In the genomic region with DNA sequence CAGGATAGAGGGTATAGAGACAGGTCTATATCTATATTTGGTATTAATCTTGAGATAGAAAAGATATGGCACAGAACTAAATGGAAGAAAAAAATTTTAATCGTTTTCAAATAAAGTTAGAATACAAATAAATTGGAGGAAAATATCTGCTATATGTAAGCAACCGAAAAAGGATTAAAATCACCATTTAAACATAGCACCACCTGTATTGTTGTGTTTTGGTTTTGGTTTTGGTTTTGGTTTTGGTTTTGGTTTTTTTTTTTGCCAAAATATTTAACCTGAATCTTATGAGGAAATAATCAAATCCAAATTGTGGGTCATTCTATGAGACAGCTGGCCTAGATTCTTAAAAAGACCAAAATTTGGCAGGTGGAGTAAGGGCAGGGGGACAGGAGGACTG, we compare ENCODE assay signal across 21 cellular contexts. TPM values are rescaled to one million over a fixed set of nuclear protein-coding genes. Genes with fewer than 3 reads are reported as not detected.
DNase-seq lines count a peak whose midpoint lies in the region; ATAC-seq and TF ChIP-seq lines count a peak whose summit lies in the region.
"Had no signal": no experiment of that assay in that cellular context is flagged by ENCODE, and none has a peak within 500 bp of the region (broad histone marks: within the 10 kb centered on the region; RNA-seq: fewer than 3 reads in every experiment).

No MANE protein-coding gene starts in this region.

- H3K27ac ChIP-seq in ACC112 (ENCODE audit: low read depth, low read length), result no peak overlapping the region

- DNase-seq in Calu3, result no peak
- DNase-seq in T-helper 17 cell, result no peak
- DNase-seq in naive B cell, result peak; percentile 7
- DNase-seq in glomerular visceral epithelial cell (ENCODE audit: extremely low spot score), result no peak
- no peak for DNase-seq in HT-29 (ENCODE audit: low spot score)
- DNase-seq: AML-193, GDM1, HCEC 1CT, NCI-H1105, NCI-H2081 treated with DMSO at 0.1 percent for 48 hours, NCI-H510A, NCI-H748 treated with DMSO at 0.1 percent for 48 hours, PC-3, RPMI8226, SHP77 treated with DMSO at 0.1 percent for 48 hours, SK-N-SH had no signal

- CTCF ChIA-PET in Calu3 (lab: Charles Lee), result no interaction called here

- BruUV-seq in Calu3 (replicated peaks; lab: Mats Ljungman, UMichigan), result no TSS peak

- no peak overlapping the region for H3K4me3 Mint-ChIP-seq in Calu3 (ENCODE audit: low read depth, unreplicated experiment)
- H3K4me3 Mint-ChIP-seq in T-helper 17 cell, result peak overlapping the region; percentile 19
- H3K4me3 Mint-ChIP-seq in naive B cell, result peak overlapping the region in 2 of 8 donors; percentile 8 to 63
- H3K4me3 Mint-ChIP-seq: CD14-positive monocyte, GM23338 had no signal

- intact Hi-C loops in Calu3 (cut with micrococcal nuclease; ENCODE audit: unreplicated experiment), result no loop called here

- no peak for ATAC-seq in T-helper 17 cell
- ATAC-seq in naive B cell (ENCODE audit: low read depth in 2 of 2), result peak; percentile 32 to 35
- ATAC-seq in HG03108 (IDR thresholded peaks at IDR 0.05; ENCODE audit: unreplicated experiment), result no peak
- ATAC-seq: GM23338, PC-3 had no signal

- H3K27ac Mint-ChIP-seq in Calu3 (ENCODE audit: unreplicated experiment), result peak overlapping the region; percentile 10
- H3K27ac Mint-ChIP-seq in T-helper 17 cell, result no peak overlapping the region
- H3K27ac Mint-ChIP-seq in naive B cell, result peak overlapping the region in 5 of 6 donors; percentile 41 to 96 (median 89)
- H3K27ac Mint-ChIP-seq: GM23338 had no signal

- H3K27me3 Mint-ChIP-seq in Calu3 (ENCODE audit: unreplicated experiment) (no peaks in the 10 kb centered on the region), T-helper 17 cell (no peaks in the 10 kb centered on the region), naive B cell (no peaks in the 10 kb centered on the region)

- peaks cover 3% of the 10 kb centered on the region for H3K9me3 Mint-ChIP-seq in Calu3 (ENCODE audit: low read depth, unreplicated experiment)
- H3K9me3 Mint-ChIP-seq in naive B cell, result peaks cover 3 to 11% (median 8%) of the 10 kb centered on the region in 7 donors

- no peaks in the 10 kb centered on the region for H3K27me3 ChIP-seq in ACC112 (ENCODE audit: insufficient read depth, low read length)

- H3K36me3 ChIP-seq in ACC112 (ENCODE audit: insufficient read depth, low read length), result 0 out of 2 replicates have a peak, but pooled peaks cover 3% of the 10 kb centered on the region

- no peaks in the 10 kb centered on the region for H3K4me1 Mint-ChIP-seq in Calu3 (ENCODE audit: low read depth, unreplicated experiment)
- H3K4me1 Mint-ChIP-seq in T-helper 17 cell, result peaks cover 2% of the 10 kb centered on the region
- peaks cover 14 to 28% (median 16%) of the 10 kb centered on the region in 3 donors for H3K4me1 Mint-ChIP-seq in naive B cell
- H3K4me1 Mint-ChIP-seq: CD14-positive monocyte, GM23338 had no signal

- no peaks in the 10 kb centered on the region for H3K9me3 ChIP-seq in T-helper 17 cell (ENCODE audit: control insufficient read depth, low read length, poor library complexity, severe bottlenecking)
- H3K9me3 ChIP-seq: SK-N-SH had no signal

- H3K79me2 ChIP-seq in ACC112 (ENCODE audit: control insufficient read depth, insufficient read depth, low read length, unreplicated experiment), result no peaks in the 10 kb centered on the region

- no peak for TF ChIP-seq CTCF in Calu3 (IDR thresholded peaks at IDR 0.05; ENCODE audit: unreplicated experiment)

- H3K36me3 Mint-ChIP-seq in Calu3 (ENCODE audit: insufficient read depth, unreplicated experiment) (peaks cover 10% of the 10 kb centered on the region), T-helper 17 cell (ENCODE audit: low read depth) (peaks cover 4% of the 10 kb centered on the region), naive B cell (peaks cover 39 to 49% of the 10 kb centered on the region in 2 donors)

- H3K4me1 ChIP-seq in ACC112 (ENCODE audit: control insufficient read depth, insufficient read depth, low read length, unreplicated experiment), result no peaks in the 10 kb centered on the region

- H2AFZ ChIP-seq in ACC112 (ENCODE audit: low read length, unreplicated experiment), result no peak overlapping the region
- H2AFZ ChIP-seq: GM23338 had no signal

- H3K4me3 ChIP-seq in ACC112 (ENCODE audit: low read depth, low read length), result 0 out of 2 replicates have a peak overlapping the region, but pooled peaks have one; percentile 30
- H3K4me3 ChIP-seq: GM23338 had no signal

RNA-seq across cellular contexts. Expression of a gene that starts 28.5 kb away (rescaled TPM):
- 0.35 and 0.59 TPM in 2 replicates for total RNA-seq in Calu3 (2022)
- not detected for total RNA-seq in T-helper 17 cell
- polyA plus RNA-seq in naive B cell (ENCODE audit: low read depth in 6 of 6), result 1 to 10 TPM in 2 of 6 donors, under 1 TPM in 3, not detected in 1; 0.38 to 1.4 (median 0.89) TPM
- total RNA-seq in HT-29 (2014; rRNA removed; shearing (Covaris generic)), result not detected in 2 replicates
- total RNA-seq: Daoy, GM23338, PC-3 had no signal
- polyA plus RNA-seq: CD14-positive monocyte, SK-N-SH had no signal

Comparison
In these comparisons a context has a peak if more than half of its experiments do, and no peak if none do; other contexts are left out.
1. ATAC-seq: peak in naive B cell (2 of 2); none in T-helper 17 cell (single experiment) and HG03108 (single experiment).